In genomic region chr2:177263451-177264208, GRCh38 we compare ENCODE assay signal across 8 cellular contexts. TPM values are rescaled to one million over a fixed set of nuclear protein-coding genes. Genes with fewer than 3 reads are reported as not detected.
DNase-seq lines count a peak whose midpoint lies in the region; TF ChIP-seq lines count a peak whose summit lies in the region.

No MANE protein-coding gene starts in this region.

- peak overlapping the region; percentile 98 for H3K27ac ChIP-seq in SJSA1
- peak overlapping the region; percentile 100 for H3K27ac ChIP-seq in suprapubic skin

- peak; percentile 88 for DNase-seq in HFF-Myc (ENCODE audit: extremely low read depth, low read depth)
- DNase-seq in MV-4-11 (lab: John Stamatoyannopoulos, UW): peak; percentile 96
- peak; percentile 97 to 99 for DNase-seq in SJSA1 (ENCODE audit: low read depth in 1 of 2, low spot score in 2 of 2)
- DNase-seq in activated naive CD4-positive, alpha-beta T cell treated with anti-CD3 and anti-CD28 coated beads, Interleukin-2, amount 10 ng/mL, durations not matched to agents 7 days and 5 days: peak; percentile 96
- DNase-seq in germinal center (ENCODE audit: low spot score): peak; percentile 84
- peak; percentile 38 to 98 (median 91) for DNase-seq in nucleus accumbens (lab: John Stamatoyannopoulos, UW)
- peak; percentile 99 for DNase-seq in suprapubic skin (ENCODE audit: low spot score in 2 of 2)

- H3K27me3 Mint-ChIP-seq in activated naive CD4-positive, alpha-beta T cell treated with anti-CD3 and anti-CD28 coated beads, Interleukin-2, amount 10 ng/mL, durations not matched to agents 7 days and 5 days: peaks cover 3% of the 10 kb centered on the region

- H3K4me3 ChIP-seq in GM08714 (ENCODE audit: low read length) (peak overlapping the region; percentile 61), HFF-Myc (replicated peaks; ENCODE audit: low read depth, low read length) (peak overlapping the region; percentile 84), SJSA1 (peak overlapping the region; percentile 98), suprapubic skin (peak overlapping the region; percentile 93)

- peaks cover 62% of the 10 kb centered on the region for H3K4me1 Mint-ChIP-seq in activated naive CD4-positive, alpha-beta T cell treated with anti-CD3 and anti-CD28 coated beads, Interleukin-2, amount 10 ng/mL, durations not matched to agents 7 days and 5 days

- H3K9me3 ChIP-seq in SJSA1 (replicated peaks) (no peaks in the 10 kb centered on the region), suprapubic skin (no peaks in the 10 kb centered on the region)

- peak overlapping the region; percentile 100 for H3K27ac Mint-ChIP-seq in activated naive CD4-positive, alpha-beta T cell treated with anti-CD3 and anti-CD28 coated beads, Interleukin-2, amount 10 ng/mL, durations not matched to agents 7 days and 5 days

- H3K9me3 Mint-ChIP-seq in activated naive CD4-positive, alpha-beta T cell treated with anti-CD3 and anti-CD28 coated beads, Interleukin-2, amount 10 ng/mL, durations not matched to agents 7 days and 5 days: no peaks in the 10 kb centered on the region

- peaks cover 54% of the 10 kb centered on the region for H3K4me1 ChIP-seq in SJSA1 (replicated peaks)
- H3K4me1 ChIP-seq in suprapubic skin: peaks cover 67% of the 10 kb centered on the region

- WGBS in suprapubic skin: 0% methylated on average over 18 of the region's 81 CpGs

- TF ChIP-seq POLR2A in suprapubic skin (IDR thresholded peaks at IDR 0.05): peak in 1 of 2 donors; percentile 80

- peaks cover 39% of the 10 kb centered on the region for H3K36me3 Mint-ChIP-seq in activated naive CD4-positive, alpha-beta T cell treated with anti-CD3 and anti-CD28 coated beads, Interleukin-2, amount 10 ng/mL, durations not matched to agents 7 days and 5 days

- CTCF ChIA-PET in activated naive CD4-positive, alpha-beta T cell treated with anti-CD3 and anti-CD28 coated beads, Interleukin-2, amount 10 ng/mL, durations not matched to agents 7 days and 5 days (lab: Charles Lee): interaction anchor here (0.7 to 5.8 kb wide), 26 partner anchors 9 to 152 kb away, joined by 3 to 120 read pairs (median 4); partner anchors contain the start of gene HNRNPA3

- TF ChIP-seq CTCF in HFF-Myc (IDR thresholded peaks at IDR 0.05; ENCODE audit: low read depth, low read length, missing control alignments): peak; percentile 83
- TF ChIP-seq CTCF in suprapubic skin (IDR thresholded peaks at IDR 0.05): peak; percentile 91

- H3K36me3 ChIP-seq in SJSA1: peaks cover 40% of the 10 kb centered on the region
- H3K36me3 ChIP-seq in suprapubic skin: no peaks in the 10 kb centered on the region

- peak overlapping the region; percentile 98 for H3K4me3 Mint-ChIP-seq in activated naive CD4-positive, alpha-beta T cell treated with anti-CD3 and anti-CD28 coated beads, Interleukin-2, amount 10 ng/mL, durations not matched to agents 7 days and 5 days

- H3K27me3 ChIP-seq in SJSA1 (replicated peaks) (no peaks in the 10 kb centered on the region), suprapubic skin (no peaks in the 10 kb centered on the region)

- TF ChIP-seq EP300 in suprapubic skin (IDR thresholded peaks at IDR 0.05): no peak

RNA-seq across cellular contexts. Expression of gene NFE2L2, which starts 0.9 kb away (rescaled TPM):
- 65.8 and 119 TPM in 2 replicates for total RNA-seq in SJSA1 (2014; rRNA removed; shearing (Covaris generic))
- 100 to 1,000 TPM; 130 to 180 (median 160) TPM for total RNA-seq in suprapubic skin

RNA-seq across cellular contexts. Expression of gene HNRNPA3, which starts 51.0 kb away (rescaled TPM):
- total RNA-seq in SJSA1 (2014; rRNA removed; shearing (Covaris generic)): 48.1 and 73.1 TPM in 2 replicates
- total RNA-seq in suprapubic skin: 10 to 100 TPM; 37.8 to 99.9 (median 43.8) TPM

Comparison
In these comparisons a context has a peak if more than half of its experiments do, and no peak if none do; other contexts are left out.
1. Peak in every context shown above with its lines: DNase-seq, H3K4me3 ChIP-seq and H3K27ac ChIP-seq.